In genomic region chr12:53191096-53191884, GRCh38 we compare ENCODE assay signal across 1 cellular context.
TF ChIP-seq lines count a peak whose summit lies in the region.

No MANE protein-coding gene starts in this region.

TF ChIP-seq in HCT116, 20 proteins besides CTCF, POLR2A, EP300 and RAD21:
- TF ChIP-seq SIN3A (IDR thresholded peaks at IDR 0.05; ENCODE audit: low read depth), result no peak
- no peak for TF ChIP-seq ZFX (IDR thresholded peaks at IDR 0.05)
- no peak for TF ChIP-seq ATF3 (IDR thresholded peaks at IDR 0.05)
- TF ChIP-seq TCF7L2 (IDR thresholded peaks at IDR 0.05; ENCODE audit: borderline replicate concordance, extremely low read depth, insufficient read depth, insufficient read length), result no peak
- TF ChIP-seq ZNF274 (IDR thresholded peaks at IDR 0.05; ENCODE audit: low read depth, low read length), result no peak
- no peak for TF ChIP-seq MAX (IDR thresholded peaks at IDR 0.05)
- TF ChIP-seq YY1 (IDR thresholded peaks at IDR 0.05; ENCODE audit: extremely low read depth, insufficient replicate concordance, low read depth, low read length), result no peak
- TF ChIP-seq EZH2 (IDR thresholded peaks at IDR 0.05), result no peak
- 0 out of 2 replicates have a peak, but pooled peaks have one; percentile 9 for TF ChIP-seq POLR2AphosphoS5 (IDR thresholded peaks at IDR 0.05; ENCODE audit: low read depth, low read length)
TF ChIP-seq in HCT116: peak in this region for 1.
